Comparison of ENCODE assay signal across 8 cellular contexts in the genomic region with DNA sequence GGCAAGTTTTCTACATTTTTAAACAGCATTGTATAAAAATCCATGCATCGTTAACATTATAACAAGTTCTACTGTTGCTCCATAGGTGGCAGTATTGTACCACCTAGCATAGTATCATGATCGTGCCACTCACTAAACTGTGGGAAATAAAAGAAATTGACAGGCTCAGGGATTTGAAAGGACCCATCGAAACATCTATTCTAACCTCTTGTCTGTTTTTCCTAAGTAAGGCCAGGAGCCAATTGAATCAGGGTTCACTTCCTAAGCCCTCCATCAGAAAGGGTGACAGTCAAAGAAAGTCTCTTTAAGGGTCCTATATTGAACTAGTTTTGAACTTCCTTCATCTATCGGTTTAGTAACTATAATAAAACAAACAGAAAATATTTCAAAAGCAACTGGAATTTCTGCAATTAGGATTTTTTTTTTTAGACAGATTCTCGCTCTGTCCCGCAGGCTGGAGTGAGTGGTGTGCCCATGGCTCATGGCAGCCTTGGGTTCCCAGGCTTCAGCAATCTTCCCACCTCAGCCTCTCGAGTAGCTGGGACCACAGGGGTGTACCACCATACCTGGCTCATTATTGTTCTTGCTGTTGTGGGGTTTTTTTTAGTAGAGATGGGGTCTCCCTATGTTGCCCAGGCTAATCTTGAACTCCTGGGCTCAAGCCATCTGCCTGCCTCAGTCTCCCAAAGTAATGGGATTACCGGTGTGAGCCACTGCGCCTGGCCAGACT. TPM values are rescaled to one million over a fixed set of nuclear protein-coding genes. Genes with fewer than 3 reads are reported as not detected.
DNase-seq lines count a peak whose midpoint lies in the region; ATAC-seq, FAIRE-seq and TF ChIP-seq lines count a peak whose summit lies in the region.

No MANE protein-coding gene starts in this region.

- RAD21 ChIA-PET in HCT116 (lab: Charles Lee; ENCODE audit: low non-redundant PET in 1 of 2, low total read pairs in 2 of 2, uncharacterized antibody in 2 of 2, unreplicated experiment in 2 of 2) = interaction anchor here in 1 of 2 experiments (0.7 kb wide), 1 partner anchor 66 kb away, joined by 3 read pairs; no protein-coding TSS in a partner anchor

- H3K4me1 Mint-ChIP-seq in activated CD8-positive, alpha-beta T cell treated with anti-CD3 and anti-CD28 coated beads, Interleukin-2, amount 10 ng/mL, durations not matched to agents 7 days and 5 days (ENCODE audit: low read depth) = peaks cover 2% of the 10 kb centered on the region
- no peaks in the 10 kb centered on the region for H3K4me1 Mint-ChIP-seq in activated CD4-positive, alpha-beta memory T cell treated with anti-CD3 and anti-CD28 coated beads for 36 hours (ENCODE audit: low read depth)

- CTCF ChIA-PET in HCT116 (lab: Charles Lee) = interaction anchor here (0.9 kb wide), 1 partner anchor 8 kb away, joined by 4 read pairs; no protein-coding TSS in a partner anchor
- CTCF ChIA-PET in activated CD8-positive, alpha-beta T cell treated with anti-CD3 and anti-CD28 coated beads, Interleukin-2, amount 10 ng/mL, durations not matched to agents 7 days and 5 days (lab: Charles Lee) = interaction anchor here (0.7 to 1.9 kb wide), 6 partner anchors 27 to 240 kb away, joined by 3 to 12 read pairs (median 3); no protein-coding TSS in a partner anchor
- CTCF ChIA-PET in activated CD4-positive, alpha-beta memory T cell treated with anti-CD3 and anti-CD28 coated beads for 36 hours (lab: Charles Lee) = interaction anchor here (0.7 to 4.1 kb wide), 8 partner anchors 10 to 528 kb away, joined by 3 to 24 read pairs (median 4); no protein-coding TSS in a partner anchor

- no TSS peak for BruUV-seq in HCT116 (replicated peaks; lab: Mats Ljungman, UMichigan)

- H3K4me3 ChIP-seq in HCT116 (replicated peaks in 1 of 2; ENCODE audit: low read depth in 1 of 2, low read length in 2 of 2) = no peak overlapping the region
- H3K4me3 ChIP-seq in heart right ventricle = no peak overlapping the region

- FAIRE-seq in G401.6 (lab: Jason Lieb, UNC) = peak; percentile 97

- H3K27me3 ChIP-seq in HCT116 (ENCODE audit: insufficient read depth, low read length) (no peaks in the 10 kb centered on the region), heart right ventricle (no peaks in the 10 kb centered on the region)

- H4K20me1 ChIP-seq in HCT116 (ENCODE audit: insufficient read depth) = no peaks in the 10 kb centered on the region

- no peaks in the 10 kb centered on the region for H3K36me3 Mint-ChIP-seq in activated CD8-positive, alpha-beta T cell treated with anti-CD3 and anti-CD28 coated beads, Interleukin-2, amount 10 ng/mL, durations not matched to agents 7 days and 5 days (ENCODE audit: low read depth)
- H3K36me3 Mint-ChIP-seq in activated CD4-positive, alpha-beta memory T cell treated with anti-CD3 and anti-CD28 coated beads for 36 hours = no peaks in the 10 kb centered on the region

- H3K9me3 Mint-ChIP-seq in activated CD8-positive, alpha-beta T cell treated with anti-CD3 and anti-CD28 coated beads, Interleukin-2, amount 10 ng/mL, durations not matched to agents 7 days and 5 days (ENCODE audit: insufficient read depth) = no peaks in the 10 kb centered on the region
- no peaks in the 10 kb centered on the region for H3K9me3 Mint-ChIP-seq in activated CD4-positive, alpha-beta memory T cell treated with anti-CD3 and anti-CD28 coated beads for 36 hours

- 0 out of 2 replicates have a peak, but pooled peaks cover 3% of the 10 kb centered on the region for H3K79me2 ChIP-seq in HCT116 (ENCODE audit: insufficient read depth, low read length)

- 59 to 63% methylated on average over 9 of the region's 9 CpGs for WGBS in heart right ventricle, 2 donors

- DNase-seq in AG08395 (ENCODE audit: low spot score) (peak; percentile 62), HCT116 (ENCODE audit: low read depth, low spot score) (peak; percentile 40), NCI-H1092 (lab: John Stamatoyannopoulos, UW) (peak; percentile 20), heart right ventricle (peak in 1 of 2 donors; percentile 42), sciatic nerve (ENCODE audit: low spot score) (no peak)
- DNase-seq in activated CD8-positive, alpha-beta T cell treated with anti-CD3 and anti-CD28 coated beads, Interleukin-2, amount 10 ng/mL, durations not matched to agents 7 days and 5 days = peak; percentile 46
- no peak for DNase-seq in activated CD4-positive, alpha-beta memory T cell treated with anti-CD3 and anti-CD28 coated beads for 36 hours

- TF ChIP-seq CTCF in HCT116 (IDR thresholded peaks at IDR 0.05 in 2 of 3, conservative IDR thresholded peaks at IDR 0.05 in 1 of 3; ENCODE audit: borderline replicate concordance in 1 of 3, insufficient read depth in 1 of 3, low read depth in 2 of 3, low read length in 2 of 3) (peak; percentile 67 to 92 (median 85)), heart right ventricle (IDR thresholded peaks at IDR 0.05) (peak; percentile 79 to 94 (median 89))

- H3K9me3 ChIP-seq in HCT116 (ENCODE audit: control insufficient read depth in 1 of 2, insufficient read depth in 1 of 2, low read depth in 1 of 2, low read length in 2 of 2) (no peaks in the 10 kb centered on the region), heart right ventricle (no peaks in the 10 kb centered on the region)

- no peak overlapping the region for H3K9ac ChIP-seq in HCT116 (ENCODE audit: low read length)

- H3K4me3 Mint-ChIP-seq in activated CD8-positive, alpha-beta T cell treated with anti-CD3 and anti-CD28 coated beads, Interleukin-2, amount 10 ng/mL, durations not matched to agents 7 days and 5 days = no peak overlapping the region
- no peak overlapping the region for H3K4me3 Mint-ChIP-seq in activated CD4-positive, alpha-beta memory T cell treated with anti-CD3 and anti-CD28 coated beads for 36 hours

- H3K27ac ChIP-seq in HCT116 (ENCODE audit: low read depth, low read length) (no peak overlapping the region), heart right ventricle (peak overlapping the region in 2 of 10 donors; percentile 0 to 5)

- ATAC-seq in HCT116 (peak; percentile 93), heart right ventricle (peak in 7 of 8 donors; percentile 76 to 89 (median 79)), sciatic nerve (peak; percentile 84)
- peak; percentile 87 for ATAC-seq in activated CD8-positive, alpha-beta T cell treated with anti-CD3 and anti-CD28 coated beads, Interleukin-2, amount 10 ng/mL, durations not matched to agents 7 days and 5 days

- H3K4me2 ChIP-seq in HCT116 (ENCODE audit: low read length) = no peak overlapping the region

- no peak overlapping the region for H2AFZ ChIP-seq in HCT116 (ENCODE audit: low read depth, low read length, poor library complexity, severe bottlenecking)

- peak; percentile 95 for TF ChIP-seq RAD21 in HCT116 (IDR thresholded peaks at IDR 0.05; ENCODE audit: low read depth)

- H3K27me3 Mint-ChIP-seq in activated CD8-positive, alpha-beta T cell treated with anti-CD3 and anti-CD28 coated beads, Interleukin-2, amount 10 ng/mL, durations not matched to agents 7 days and 5 days (ENCODE audit: low read depth) = no peaks in the 10 kb centered on the region
- no peaks in the 10 kb centered on the region for H3K27me3 Mint-ChIP-seq in activated CD4-positive, alpha-beta memory T cell treated with anti-CD3 and anti-CD28 coated beads for 36 hours

- no peaks in the 10 kb centered on the region for H3K9me2 ChIP-seq in HCT116 (ENCODE audit: insufficient read depth)

- intact Hi-C loops in HCT116 (cut with micrococcal nuclease) = loop anchor here (1.0 to 5.0 kb wide), 6 partner anchors 136 to 631 kb away; no protein-coding TSS in a partner anchor
- intact Hi-C loops in heart right ventricle (cut with DNase I) = loop anchor here in 9 of 10 donors (1.0 to 10.0 kb wide), 9 partner anchors 135 to 627 kb away; no protein-coding TSS in a partner anchor
- intact Hi-C loops in sciatic nerve (cut with DNase I) = loop anchor here (5.0 kb wide), 1 partner anchor 135 kb away; no protein-coding TSS in a partner anchor
- intact Hi-C loops in activated CD4-positive, alpha-beta memory T cell treated with anti-CD3 and anti-CD28 coated beads for 36 hours (cut with micrococcal nuclease) = loop anchor here (1.0 to 5.0 kb wide), 4 partner anchors 136 to 610 kb away; no protein-coding TSS in a partner anchor

- H3K36me3 ChIP-seq in HCT116 (ENCODE audit: control insufficient read depth in 1 of 2, insufficient read depth in 2 of 2, low read length in 2 of 2) (no peaks in the 10 kb centered on the region), heart right ventricle (peaks cover 0 to 7% (median 0%) of the 10 kb centered on the region in 9 donors)

- TF ChIP-seq POLR2A in HCT116 (IDR thresholded peaks at IDR 0.05; ENCODE audit: borderline replicate concordance, extremely low read depth, insufficient read depth, insufficient read length) = no peak

- no peak overlapping the region for H3K27ac Mint-ChIP-seq in activated CD8-positive, alpha-beta T cell treated with anti-CD3 and anti-CD28 coated beads, Interleukin-2, amount 10 ng/mL, durations not matched to agents 7 days and 5 days
- H3K27ac Mint-ChIP-seq in activated CD4-positive, alpha-beta memory T cell treated with anti-CD3 and anti-CD28 coated beads for 36 hours = no peak overlapping the region

- POLR2A ChIA-PET in HCT116 (lab: Charles Lee) = no interaction called here
- POLR2A ChIA-PET in activated CD8-positive, alpha-beta T cell treated with anti-CD3 and anti-CD28 coated beads, Interleukin-2, amount 10 ng/mL, durations not matched to agents 7 days and 5 days (lab: Charles Lee) = no interaction called here
- POLR2A ChIA-PET in activated CD4-positive, alpha-beta memory T cell treated with anti-CD3 and anti-CD28 coated beads for 36 hours (lab: Charles Lee) = no interaction called here

- H3K4me1 ChIP-seq in HCT116 (ENCODE audit: control insufficient read depth in 1 of 2, insufficient read depth in 2 of 2, low read length in 2 of 2) (no peaks in the 10 kb centered on the region), heart right ventricle (peaks cover 0 to 23% (median 14%) of the 10 kb centered on the region in 9 donors)

TF ChIP-seq in HCT116, 20 proteins besides CTCF, POLR2A, EP300 and RAD21 (continues in another document):
- TF ChIP-seq EZH2phosphoT487 (IDR thresholded peaks at IDR 0.05; ENCODE audit: borderline replicate concordance) (no peak), JUND (IDR thresholded peaks at IDR 0.05) (no peak)

RNA-seq across cellular contexts. Expression of a gene that starts 9.4 kb away (rescaled TPM):
- total RNA-seq in HCT116 (2021; ENCODE audit: unreplicated experiment) (21.6 TPM), heart right ventricle (100 to 1,000 TPM; 133 to 227 (median 170) TPM), sciatic nerve (3.0 TPM)
- 8.2 and 12.9 TPM in 2 replicates for polyA plus RNA-seq in HCT116 (2012)
- total RNA-seq in activated CD8-positive, alpha-beta T cell treated with anti-CD3 and anti-CD28 coated beads, Interleukin-2, amount 10 ng/mL, durations not matched to agents 7 days and 5 days = 1 to 10 TPM in 1 of 2 experiments, under 1 TPM in 1; 0.40 to 1.1 TPM
- 100 to 1,000 TPM; 109 to 242 TPM for polyA plus RNA-seq in heart right ventricle
- total RNA-seq in activated CD4-positive, alpha-beta memory T cell treated with anti-CD3 and anti-CD28 coated beads for 36 hours = 1 to 10 TPM; 3.3 to 4.1 TPM

RNA-seq across cellular contexts. Expression of a gene that starts 36.2 kb away (rescaled TPM):
- 23.0 TPM for total RNA-seq in HCT116 (2021; ENCODE audit: unreplicated experiment)
- polyA plus RNA-seq in HCT116 (2012) = 8.4 and 11.4 TPM in 2 replicates
- 10 to 100 TPM; 20.8 to 21.9 TPM for total RNA-seq in activated CD8-positive, alpha-beta T cell treated with anti-CD3 and anti-CD28 coated beads, Interleukin-2, amount 10 ng/mL, durations not matched to agents 7 days and 5 days
- 10 to 100 TPM; 22.8 to 43.5 (median 31.8) TPM for total RNA-seq in heart right ventricle
- 10 to 100 TPM in 1 of 2 donors, 1 to 10 TPM in 1; 9.9 to 10.7 TPM for polyA plus RNA-seq in heart right ventricle
- 25.1 TPM for total RNA-seq in sciatic nerve
- total RNA-seq in activated CD4-positive, alpha-beta memory T cell treated with anti-CD3 and anti-CD28 coated beads for 36 hours = 10 to 100 TPM; 24.5 to 29.9 TPM

Comparison
In these comparisons a context has a peak if more than half of its experiments do, and no peak if none do; other contexts are left out.
1. DNase-seq: peak in AG08395 (single experiment), HCT116 (single experiment), NCI-H1092 (single experiment) and activated CD8-positive, alpha-beta T cell treated with anti-CD3 and anti-CD28 coated beads, Interleukin-2, amount 10 ng/mL, durations not matched to agents 7 days and 5 days (single experiment); none in sciatic nerve (single experiment) and activated CD4-positive, alpha-beta memory T cell treated with anti-CD3 and anti-CD28 coated beads for 36 hours (single experiment).
2. Peak in every context shown above with its lines, with median percentiles within 50 percentile points of each other: ATAC-seq.